In the genomic region with DNA sequence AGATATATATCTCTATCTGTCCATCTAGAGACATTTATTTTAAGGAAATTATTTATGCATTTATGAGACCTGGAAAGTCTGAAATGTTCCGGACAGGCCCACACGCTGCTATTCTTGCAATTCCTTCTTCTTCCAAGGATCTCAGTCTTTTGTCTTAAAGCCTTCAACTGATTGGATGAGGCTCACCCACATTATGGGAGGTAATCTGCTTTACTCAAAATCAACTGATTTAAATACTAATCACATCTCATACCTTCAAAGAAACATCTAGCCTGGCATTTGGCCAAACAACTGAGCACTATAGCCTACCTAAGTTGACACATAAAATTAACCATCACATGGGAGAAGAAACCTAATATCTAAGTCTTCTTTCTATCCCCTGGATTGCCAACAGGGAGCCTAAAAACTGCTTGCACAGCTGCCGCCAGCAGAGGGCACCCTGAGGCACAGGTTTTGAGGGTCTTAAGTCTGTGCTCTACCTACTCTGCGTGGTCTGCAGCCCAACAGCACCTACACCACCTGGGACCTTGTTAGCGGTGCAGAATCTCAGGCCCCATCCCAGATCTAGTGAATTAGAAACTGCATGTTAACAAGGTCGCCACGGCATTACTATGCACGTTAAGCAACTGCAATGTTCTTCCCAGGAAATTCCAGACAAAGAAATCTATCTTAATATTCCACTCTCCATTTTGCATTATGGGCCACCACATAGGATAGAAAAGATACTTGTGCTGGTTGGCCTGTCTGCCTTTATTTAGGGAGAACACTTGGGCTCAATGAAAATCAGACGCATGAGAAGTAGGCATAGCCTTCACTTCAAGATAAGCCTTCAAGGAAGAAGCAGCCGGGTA, we compare ENCODE assay signal across 8 cellular contexts.
A peak's percentile ranks its signal among the peaks of the same experiment; 100 is the strongest.
DNase-seq lines count a peak whose midpoint lies in the region; ATAC-seq, FAIRE-seq and TF ChIP-seq lines count a peak whose summit lies in the region.

No MANE protein-coding gene starts in this region.

- no peak for TF ChIP-seq POLR2A in H54 (IDR thresholded peaks at IDR 0.05; ENCODE audit: low read depth, low read length)

- no peaks in the 10 kb centered on the region for H3K4me1 Mint-ChIP-seq in activated naive CD4-positive, alpha-beta T cell treated with anti-CD3 and anti-CD28 coated beads for 36 hours (ENCODE audit: low read depth)

- H3K27me3 Mint-ChIP-seq in activated naive CD4-positive, alpha-beta T cell treated with anti-CD3 and anti-CD28 coated beads for 36 hours (ENCODE audit: low read depth), result no peaks in the 10 kb centered on the region

- DNase-seq in activated naive CD4-positive, alpha-beta T cell treated with anti-CD3 and anti-CD28 coated beads for 36 hours, result peak; percentile 25
- DNase-seq in activated naive CD4-positive, alpha-beta T cell treated with Interleukin-2 at 50 U/mL for 16 hours, result no peak
- DNase-seq in Kasumi-1 (lab: John Stamatoyannopoulos, UW) (peak; percentile 49 to 67), UCSD-AML1 (lab: John Stamatoyannopoulos, UW; ENCODE audit: unreplicated experiment) (peak; percentile 21), islet precursor cell (peak; percentile 79), H54 (ENCODE audit: insufficient read length, low spot score) (no peak)

- intact Hi-C loops in activated naive CD4-positive, alpha-beta T cell treated with anti-CD3 and anti-CD28 coated beads for 36 hours (cut with micrococcal nuclease), result loop anchor here (5.0 kb wide), 1 partner anchor 506 kb away; no protein-coding TSS in a partner anchor

- H3K36me3 Mint-ChIP-seq in activated naive CD4-positive, alpha-beta T cell treated with anti-CD3 and anti-CD28 coated beads for 36 hours (ENCODE audit: low read depth), result no peaks in the 10 kb centered on the region

- CTCF ChIA-PET in activated naive CD4-positive, alpha-beta T cell treated with anti-CD3 and anti-CD28 coated beads for 36 hours (lab: Charles Lee), result no interaction called here

- H3K4me3 Mint-ChIP-seq in activated naive CD4-positive, alpha-beta T cell treated with anti-CD3 and anti-CD28 coated beads for 36 hours, result no peak overlapping the region

- ATAC-seq in GM18870 (IDR thresholded peaks at IDR 0.05; ENCODE audit: unreplicated experiment) (no peak), HG02571 (IDR thresholded peaks at IDR 0.05; ENCODE audit: unreplicated experiment) (no peak)

- H3K27ac Mint-ChIP-seq in activated naive CD4-positive, alpha-beta T cell treated with anti-CD3 and anti-CD28 coated beads for 36 hours, result no peak overlapping the region

- no peak for FAIRE-seq in H54 (lab: Jason Lieb, UNC)

- H3K9me3 Mint-ChIP-seq in activated naive CD4-positive, alpha-beta T cell treated with anti-CD3 and anti-CD28 coated beads for 36 hours, result peaks cover 6% of the 10 kb centered on the region

Comparison
In these comparisons a context has a peak if more than half of its experiments do, and no peak if none do; other contexts are left out.
1. DNase-seq: peak in activated naive CD4-positive, alpha-beta T cell treated with anti-CD3 and anti-CD28 coated beads for 36 hours (single experiment), Kasumi-1 (2 of 2), UCSD-AML1 (single experiment) and islet precursor cell (single experiment); none in activated naive CD4-positive, alpha-beta T cell treated with Interleukin-2 at 50 U/mL for 16 hours (single experiment) and H54 (single experiment).